In genomic region chr5:4797445-4797844, GRCh38 we compare ENCODE assay signal across 28 cellular contexts.
"Had no signal": no experiment of that assay in that cellular context is flagged by ENCODE, and none has a peak within 500 bp of the region (broad histone marks: within the 10 kb centered on the region; RNA-seq: fewer than 3 reads in every experiment).

No MANE protein-coding gene starts in this region.

- DNase-seq: stimulated activated CD4-positive, alpha-beta T cell treated with anti-CD3 and anti-CD28 coated beads, Interleukin-2, amount 100 ng/mL, for 48 hours; stimulated activated CD4-positive, alpha-beta T cell treated with anti-CD3 and anti-CD28 coated beads, Interleukin-4, amount 100 ng/mL, for 1 hour; stimulated activated CD4-positive, alpha-beta T cell treated with anti-CD3 and anti-CD28 coated beads, Interleukin-4, amount 100 ng/mL, for 24 hours; stimulated activated CD4-positive, alpha-beta T cell treated with anti-CD3 and anti-CD28 coated beads, Interleukin-4, amount 100 ng/mL, for 4 hours; stimulated activated CD8-positive, alpha-beta memory T cell treated with anti-CD3 and anti-CD28 coated beads, Interleukin-4, amount 100 ng/mL, for 48 hours; stimulated activated naive B cell treated with anti-CD40 and anti-IgM and Interleukin-4, amounts not matched to agents 10 μg/mL and 1 μg/mL and 100 μg/mL, for 72 hours; stimulated activated naive CD4-positive, alpha-beta T cell; stimulated activated naive CD4-positive, alpha-beta T cell treated with Interleukin-2 at 50 U/mL for 16 hours; stimulated activated naive CD8-positive, alpha-beta T cell treated with anti-CD3 and anti-CD28 coated beads, Interleukin-15, amount 100 ng/mL, for 72 hours; stimulated activated naive CD8-positive, alpha-beta T cell treated with anti-CD3 and anti-CD28 coated beads, Interleukin-15, Interleukin-2, amounts not matched to agents 100 U/mL and 50 U/mL, for 24 hours; stomach; substantia nigra; testis; thyroid gland; tibial artery; transverse colon; trophoblast cell; upper lobe of left lung; upper lobe of right lung; uterus had no signal

- H3K4me3 Mint-ChIP-seq: stimulated activated effector memory CD8-positive, alpha-beta T cell treated with anti-CD3 and anti-CD28 coated beads, Interleukin-12 subunit alpha, Interleukin-12 subunit beta, amount 100 ng/mL, for 72 hours; stimulated activated memory B cell treated with anti-CD40 and anti-IgM and Interleukin-4, amounts not matched to agents 10 μg/mL and 1 μg/mL and 100 μg/mL, for 72 hours; stimulated activated naive B cell treated with anti-CD40 and anti-IgM and Interleukin-4, amounts not matched to agents 10 μg/mL and 1 μg/mL and 100 μg/mL, for 72 hours; stimulated activated naive CD8-positive, alpha-beta T cell treated with anti-CD3 and anti-CD28 coated beads, Interleukin-15, amount 100 ng/mL, for 72 hours; stimulated activated naive CD8-positive, alpha-beta T cell treated with anti-CD3 and anti-CD28 coated beads, Interleukin-15, Interleukin-2, amounts not matched to agents 100 ng/mL and 50 ng/mL, for 24 hours; type B pancreatic cell had no signal

- H3K36me3 ChIP-seq: stomach, suprapubic skin, thoracic aorta, thyroid gland, tibial artery, tibial nerve, transverse colon, upper lobe of left lung, upper lobe of right lung, uterus, vagina had no signal

- H3K27ac Mint-ChIP-seq: stimulated activated effector memory CD8-positive, alpha-beta T cell treated with anti-CD3 and anti-CD28 coated beads, Interleukin-12 subunit alpha, Interleukin-12 subunit beta, amount 100 ng/mL, for 72 hours; stimulated activated memory B cell treated with anti-CD40 and anti-IgM and Interleukin-4, amounts not matched to agents 10 μg/mL and 1 μg/mL and 100 μg/mL, for 72 hours; stimulated activated naive B cell treated with anti-CD40 and anti-IgM and Interleukin-4, amounts not matched to agents 10 μg/mL and 1 μg/mL and 100 μg/mL, for 72 hours; stimulated activated naive CD8-positive, alpha-beta T cell treated with anti-CD3 and anti-CD28 coated beads, Interleukin-15, amount 100 ng/mL, for 72 hours; stimulated activated naive CD8-positive, alpha-beta T cell treated with anti-CD3 and anti-CD28 coated beads, Interleukin-15, Interleukin-2, amounts not matched to agents 100 ng/mL and 50 ng/mL, for 24 hours; type B pancreatic cell had no signal

- H3K27me3 ChIP-seq: stomach, suprapubic skin, testis, thyroid gland, tibial artery, tibial nerve, transverse colon, upper lobe of left lung, upper lobe of right lung, uterus, vagina had no signal

- H3K9me3 ChIP-seq: stomach, suprapubic skin, testis, thoracic aorta, thyroid gland, tibial artery, tibial nerve, transverse colon, upper lobe of left lung, upper lobe of right lung, uterus, vagina had no signal

- H3K36me3 Mint-ChIP-seq: stimulated activated effector memory CD8-positive, alpha-beta T cell treated with anti-CD3 and anti-CD28 coated beads, Interleukin-12 subunit alpha, Interleukin-12 subunit beta, amount 100 ng/mL, for 72 hours; stimulated activated memory B cell treated with anti-CD40 and anti-IgM and Interleukin-4, amounts not matched to agents 10 μg/mL and 1 μg/mL and 100 μg/mL, for 72 hours; stimulated activated naive B cell treated with anti-CD40 and anti-IgM and Interleukin-4, amounts not matched to agents 10 μg/mL and 1 μg/mL and 100 μg/mL, for 72 hours; type B pancreatic cell had no signal

- H3K4me1 ChIP-seq: stomach, suprapubic skin, testis, thyroid gland, tibial artery, tibial nerve, transverse colon, upper lobe of left lung, upper lobe of right lung, uterus, vagina had no signal

- H3K27me3 Mint-ChIP-seq: stimulated activated memory B cell treated with anti-CD40 and anti-IgM and Interleukin-4, amounts not matched to agents 10 μg/mL and 1 μg/mL and 100 μg/mL, for 72 hours; stimulated activated naive B cell treated with anti-CD40 and anti-IgM and Interleukin-4, amounts not matched to agents 10 μg/mL and 1 μg/mL and 100 μg/mL, for 72 hours; stimulated activated naive CD8-positive, alpha-beta T cell treated with anti-CD3 and anti-CD28 coated beads, Interleukin-15, amount 100 ng/mL, for 72 hours; stimulated activated naive CD8-positive, alpha-beta T cell treated with anti-CD3 and anti-CD28 coated beads, Interleukin-15, Interleukin-2, amounts not matched to agents 100 ng/mL and 50 ng/mL, for 24 hours had no signal

- ATAC-seq: stimulated activated effector memory CD8-positive, alpha-beta T cell treated with anti-CD3 and anti-CD28 coated beads, Interleukin-12 subunit alpha, Interleukin-12 subunit beta, amount 100 ng/mL, for 72 hours; stimulated activated memory B cell treated with anti-CD40 and anti-IgM and Interleukin-4, amounts not matched to agents 10 μg/mL and 1 μg/mL and 100 μg/mL, for 72 hours; stimulated activated naive B cell treated with anti-CD40 and anti-IgM and Interleukin-4, amounts not matched to agents 10 μg/mL and 1 μg/mL and 100 μg/mL, for 72 hours; stimulated activated naive CD8-positive, alpha-beta T cell treated with anti-CD3 and anti-CD28 coated beads, Interleukin-15, amount 100 ng/mL, for 72 hours; stimulated activated naive CD8-positive, alpha-beta T cell treated with anti-CD3 and anti-CD28 coated beads, Interleukin-15, Interleukin-2, amounts not matched to agents 100 U/mL and 50 U/mL, for 24 hours; upper lobe of right lung had no signal

- H3K27ac ChIP-seq: stomach, suprapubic skin, testis, thoracic aorta, thyroid gland, tibial artery, tibial nerve, transverse colon, upper lobe of left lung, upper lobe of right lung, uterus, vagina had no signal

- H3K4me1 Mint-ChIP-seq: stimulated activated effector memory CD8-positive, alpha-beta T cell treated with anti-CD3 and anti-CD28 coated beads, Interleukin-12 subunit alpha, Interleukin-12 subunit beta, amount 100 ng/mL, for 72 hours; stimulated activated memory B cell treated with anti-CD40 and anti-IgM and Interleukin-4, amounts not matched to agents 10 μg/mL and 1 μg/mL and 100 μg/mL, for 72 hours; stimulated activated naive B cell treated with anti-CD40 and anti-IgM and Interleukin-4, amounts not matched to agents 10 μg/mL and 1 μg/mL and 100 μg/mL, for 72 hours; stimulated activated naive CD8-positive, alpha-beta T cell treated with anti-CD3 and anti-CD28 coated beads, Interleukin-15, amount 100 ng/mL, for 72 hours had no signal

- H3K9me3 Mint-ChIP-seq: type B pancreatic cell had no signal

- H3K4me3 ChIP-seq: stomach, suprapubic skin, testis, thoracic aorta, thyroid gland, tibial artery, tibial nerve, transverse colon, upper lobe of left lung, upper lobe of right lung, uterus, vagina had no signal
